In genomic region chr2:234241656-234242445, GRCh38 we compare ENCODE assay signal across 15 cellular contexts.
DNase-seq lines count a peak whose midpoint lies in the region; ATAC-seq and TF ChIP-seq lines count a peak whose summit lies in the region.
"Had no signal": no experiment of that assay in that cellular context is flagged by ENCODE, and none has a peak within 500 bp of the region (broad histone marks: within the 10 kb centered on the region; RNA-seq: fewer than 3 reads in every experiment).

No MANE protein-coding gene starts in this region.

- no peaks in the 10 kb centered on the region for H3K27me3 ChIP-seq in BE2C
- no peaks in the 10 kb centered on the region for H3K27me3 ChIP-seq in upper lobe of right lung
- H3K27me3 ChIP-seq: ascending aorta, stomach had no signal

- no peaks in the 10 kb centered on the region for H3K36me3 ChIP-seq in BE2C
- H3K36me3 ChIP-seq in upper lobe of right lung: no peaks in the 10 kb centered on the region
- H3K36me3 ChIP-seq: ascending aorta, stomach had no signal

- no peaks in the 10 kb centered on the region for H3K27me3 Mint-ChIP-seq in nephron (ENCODE audit: low read depth)
- H3K27me3 Mint-ChIP-seq in natural killer cell treated with Interleukin-12 subunit alpha and Interleukin-12 subunit beta and Interleukin-15 and Interleukin-18, amount 100 ng/mL, for 72 hours: no peaks in the 10 kb centered on the region
- H3K27me3 Mint-ChIP-seq: CD4-positive, alpha-beta memory T cell had no signal

- intact Hi-C loops in upper lobe of right lung (cut with DNase I): no loop called here

- no peak overlapping the region for H3K4me3 ChIP-seq in BE2C (ENCODE audit: low read depth, low read length)
- H3K4me3 ChIP-seq in upper lobe of right lung: no peak overlapping the region
- H3K4me3 ChIP-seq: ascending aorta, stomach had no signal

- TF ChIP-seq CTCF in BE2C (IDR thresholded peaks at IDR 0.05; ENCODE audit: low read depth, low read length) (no peak), nephron (IDR thresholded peaks at IDR 0.05; ENCODE audit: unreplicated experiment in 3 of 3) (no peak), upper lobe of right lung (IDR thresholded peaks at IDR 0.05) (no peak)

- no peak for TF ChIP-seq POLR2A in erythroblast (IDR thresholded peaks at IDR 0.05; ENCODE audit: low read length)

- peak; percentile 15 for DNase-seq in BE2C
- DNase-seq in M059J (ENCODE audit: low read depth): peak; percentile 98
- peak; percentile 42 for DNase-seq in dedifferentiated amniotic fluid mesenchymal stem cell (ENCODE audit: extremely low spot score)
- DNase-seq in upper lobe of right lung: no peak
- no peak for DNase-seq in natural killer cell treated with Interleukin-12 subunit alpha and Interleukin-12 subunit beta and Interleukin-15 and Interleukin-18, amount 100 ng/mL, for 72 hours (ENCODE audit: low spot score)
- DNase-seq in erythroblast (lab: John Stamatoyannopoulos, UW): no peak
- DNase-seq: CD4-positive, alpha-beta memory T cell; left colon; NCI-H1417 treated with DMSO at 0.1 percent for 48 hours; stimulated activated CD4-positive, alpha-beta T cell treated with anti-CD3 and anti-CD28 coated beads, Interleukin-4, amount 100 ng/mL, for 24 hours; stomach had no signal

- peaks cover 7% of the 10 kb centered on the region for H3K9me3 Mint-ChIP-seq in nephron
- no peaks in the 10 kb centered on the region for H3K9me3 Mint-ChIP-seq in natural killer cell treated with Interleukin-12 subunit alpha and Interleukin-12 subunit beta and Interleukin-15 and Interleukin-18, amount 100 ng/mL, for 72 hours

- H3K4me1 ChIP-seq in BE2C (no peaks in the 10 kb centered on the region), upper lobe of right lung (peaks cover 4% of the 10 kb centered on the region)
- H3K4me1 ChIP-seq: ascending aorta, parathyroid adenoma, stomach had no signal

- no peaks in the 10 kb centered on the region for H3K9me3 ChIP-seq in BE2C
- no peaks in the 10 kb centered on the region for H3K9me3 ChIP-seq in upper lobe of right lung
- H3K9me3 ChIP-seq: ascending aorta, stomach had no signal

- no peak for ATAC-seq in upper lobe of right lung
- ATAC-seq in natural killer cell treated with Interleukin-12 subunit alpha and Interleukin-12 subunit beta and Interleukin-15 and Interleukin-18, amount 100 ng/mL, for 72 hours: no peak
- no peak for ATAC-seq in GM18861 (IDR thresholded peaks at IDR 0.05; ENCODE audit: unreplicated experiment)
- ATAC-seq: left colon had no signal

- no peak overlapping the region for H3K27ac ChIP-seq in upper lobe of right lung
- H3K27ac ChIP-seq: ascending aorta, parathyroid adenoma, stomach had no signal

- H3K27ac Mint-ChIP-seq in nephron: peak overlapping the region; percentile 70 to 82 (median 79)
- peak overlapping the region in 1 of 2 donors; percentile 16 for H3K27ac Mint-ChIP-seq in natural killer cell treated with Interleukin-12 subunit alpha and Interleukin-12 subunit beta and Interleukin-15 and Interleukin-18, amount 100 ng/mL, for 72 hours

- peaks cover 4% of the 10 kb centered on the region for H3K36me3 Mint-ChIP-seq in nephron (ENCODE audit: low read depth)
- no peaks in the 10 kb centered on the region for H3K36me3 Mint-ChIP-seq in natural killer cell treated with Interleukin-12 subunit alpha and Interleukin-12 subunit beta and Interleukin-15 and Interleukin-18, amount 100 ng/mL, for 72 hours
- H3K36me3 Mint-ChIP-seq: CD4-positive, alpha-beta memory T cell had no signal

- peaks cover 23% of the 10 kb centered on the region for H3K4me1 Mint-ChIP-seq in nephron
- peaks cover 7 to 22% of the 10 kb centered on the region in 2 donors for H3K4me1 Mint-ChIP-seq in natural killer cell treated with Interleukin-12 subunit alpha and Interleukin-12 subunit beta and Interleukin-15 and Interleukin-18, amount 100 ng/mL, for 72 hours (ENCODE audit: low read depth in 2 of 2)

- H3K4me3 Mint-ChIP-seq in nephron: no peak overlapping the region
- no peak overlapping the region for H3K4me3 Mint-ChIP-seq in natural killer cell treated with Interleukin-12 subunit alpha and Interleukin-12 subunit beta and Interleukin-15 and Interleukin-18, amount 100 ng/mL, for 72 hours
- H3K4me3 Mint-ChIP-seq: CD4-positive, alpha-beta memory T cell had no signal

Comparison
In these comparisons a context has a peak if more than half of its experiments do, and no peak if none do; other contexts are left out.
1. DNase-seq: peak in BE2C (single experiment), M059J (single experiment) and dedifferentiated amniotic fluid mesenchymal stem cell (single experiment); none in upper lobe of right lung (single experiment), natural killer cell treated with Interleukin-12 subunit alpha and Interleukin-12 subunit beta and Interleukin-15 and Interleukin-18, amount 100 ng/mL, for 72 hours (single experiment) and erythroblast (0 of 2).